In the genomic region with DNA sequence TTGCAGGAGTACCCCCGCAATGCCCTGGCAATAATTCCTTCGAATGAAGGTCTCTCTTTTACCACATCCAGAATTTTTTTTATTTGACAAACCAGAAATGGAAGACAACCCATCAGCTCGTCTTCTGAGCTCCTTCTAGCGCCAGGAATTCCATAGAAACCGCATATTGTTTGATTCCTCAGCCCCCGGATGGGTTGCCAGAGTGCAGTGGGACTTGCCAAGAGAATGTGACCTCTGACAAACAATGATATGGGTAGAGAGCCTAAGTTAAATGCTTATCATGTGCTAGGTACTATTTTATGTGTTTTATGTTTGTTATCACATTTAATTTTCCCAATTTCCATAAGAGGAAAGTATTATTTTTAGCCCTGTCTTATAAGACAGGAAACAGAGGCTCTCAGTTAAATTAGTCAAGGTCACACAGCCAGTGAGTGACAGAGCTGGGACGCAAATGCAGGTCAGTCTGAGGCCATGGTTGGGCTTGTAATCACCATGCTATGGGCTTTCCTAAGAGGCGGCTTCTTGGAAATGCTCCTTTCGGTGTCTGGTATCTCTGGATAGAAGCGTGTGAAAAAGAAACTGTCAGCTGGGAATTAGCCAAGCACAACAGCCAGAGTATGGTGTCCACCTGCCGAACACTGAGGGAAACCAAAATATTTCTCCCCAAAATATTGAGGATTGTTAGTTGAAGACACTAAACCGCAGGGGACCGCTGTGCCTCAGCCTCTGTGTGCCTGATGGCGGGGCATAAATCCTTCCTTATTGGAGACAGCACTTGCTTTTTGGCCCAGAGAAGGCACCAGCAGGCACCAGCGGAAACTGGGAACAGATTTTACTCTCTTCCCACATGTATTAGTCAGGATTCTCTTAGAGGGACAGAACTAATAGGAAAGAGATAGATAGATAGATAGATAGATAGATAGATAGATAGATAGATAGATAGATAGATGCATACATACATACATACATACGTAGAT, we compare ENCODE assay signal across 12 cellular contexts. TPM values are rescaled to one million over a fixed set of nuclear protein-coding genes. Genes with fewer than 3 reads are reported as not detected.
A peak's percentile ranks its signal among the peaks of the same experiment; 100 is the strongest.
DNase-seq lines count a peak whose midpoint lies in the region; ATAC-seq, FAIRE-seq and TF ChIP-seq lines count a peak whose summit lies in the region.
"Had no signal": no experiment of that assay in that cellular context is flagged by ENCODE, and none has a peak within 500 bp of the region (broad histone marks: within the 10 kb centered on the region; RNA-seq: fewer than 3 reads in every experiment).

No MANE protein-coding gene starts in this region.

- no TSS peak for BruUV-seq in K562 (replicated peaks; lab: Mats Ljungman, UMichigan)

- H3K27ac ChIP-seq in K562 (ENCODE audit: extremely low read depth, low read depth, low read length) (peak overlapping the region; percentile 21; the same call in 1 of the 3 replicates), right atrium auricular region (peak overlapping the region; percentile 26 to 35), gastrocnemius medialis (peak overlapping the region; percentile 53 to 66 (median 57))
- H3K27ac ChIP-seq: vagina had no signal

- CTCF ChIA-PET in K562 (lab: Yijun Ruan, JAX; ENCODE audit: low intra/inter-chr PET ratio) = interaction anchor here (0.6 to 0.7 kb wide), 2 partner anchors 101 to 743 kb away, joined by 3 to 5 read pairs; no protein-coding TSS in a partner anchor

- intact Hi-C loops in K562 (cut with micrococcal nuclease) (loop anchor here (2.0 to 10.0 kb wide), 4 partner anchors 29 to 305 kb away; partner anchors contain the start of gene SINHCAF), gastrocnemius medialis (cut with DNase I; ENCODE audit: low total_unique reads) (loop anchor here (10.0 kb wide), 1 partner anchor 775 kb away; no protein-coding TSS in a partner anchor)

- H3K27me3 ChIP-seq in K562 (ENCODE audit: control insufficient read depth in 2 of 2, insufficient read depth in 2 of 2, low read length in 2 of 2) (no peaks in the 10 kb centered on the region), right atrium auricular region (no peaks in the 10 kb centered on the region), gastrocnemius medialis (no peaks in the 10 kb centered on the region)
- H3K27me3 ChIP-seq: vagina had no signal

- no peak overlapping the region; a peak in 1 of 4 replicates for H3K9ac ChIP-seq in K562 (ENCODE audit: insufficient read depth in 1 of 2, low read depth in 2 of 2, low read length in 2 of 2)

- ATAC-seq in K562 (peak; percentile 91), gastrocnemius medialis (peak; percentile 89 to 98)
- ATAC-seq: activated T-cell treated with anti-CD3 and anti-CD28 coated beads, Interleukin-2, amount 50 U/mL, for 72 hours had no signal

- DNase-seq in GM03348 (ENCODE audit: low spot score) (peak; percentile 36), K562 (ENCODE audit: extremely low read depth in 1 of 4, low spot score in 3 of 4) (peak in 3 of 4 experiments; percentile 17 to 84 (median 58)), right atrium auricular region (ENCODE audit: low spot score) (no peak), gastrocnemius medialis (peak; percentile 32 to 48), NCI-H2081 (lab: John Stamatoyannopoulos, UW) (no peak), HT-29 (ENCODE audit: low spot score) (no peak), hippocampal formation (lab: John Stamatoyannopoulos, UW) (no peak)
- DNase-seq in activated CD4-positive, alpha-beta T cell treated with anti-CD3 and anti-CD28 coated beads, Interleukin-2, amount 50 U/mL, for 4 hours = no peak
- DNase-seq: activated T-cell treated with anti-CD3 and anti-CD28 coated beads, Interleukin-2, amount 50 U/mL, for 72 hours; NCI-H1694 treated with DMSO at 0.1 percent for 48 hours had no signal

- H3K4me1 ChIP-seq in K562 (replicated peaks in 1 of 2; ENCODE audit: control insufficient read depth in 2 of 2, insufficient read depth in 2 of 2, low read length in 2 of 2) (peaks cover 0 to 10% of the 10 kb centered on the region in 2 experiments; a peak in 4 of 5 replicates), right atrium auricular region (peaks cover 0 to 17% of the 10 kb centered on the region in 2 donors), gastrocnemius medialis (peaks cover 10 to 12% of the 10 kb centered on the region in 2 donors)

- no peaks in the 10 kb centered on the region for H4K20me1 ChIP-seq in K562 (replicated peaks; ENCODE audit: control insufficient read depth, insufficient read depth, low read length)

- H3K36me3 ChIP-seq in K562 (ENCODE audit: control insufficient read depth, insufficient read depth, low read length) (no peaks in the 10 kb centered on the region), right atrium auricular region (no peaks in the 10 kb centered on the region), gastrocnemius medialis (no peaks in the 10 kb centered on the region)
- H3K36me3 ChIP-seq: vagina had no signal

- in situ Hi-C loops in K562 (cut with MboI) (loop anchor here (5.0 kb wide), 1 partner anchor 383 kb away; no protein-coding TSS in a partner anchor), gastrocnemius medialis (cut with MboI; ENCODE audit: low sequenced_read_pairs in 4 of 4) (no loop called here)

- no peaks in the 10 kb centered on the region for H3K9me1 ChIP-seq in K562 (ENCODE audit: control insufficient read depth, insufficient read depth, low read length)

- TF ChIP-seq POLR2A in K562 (conservative IDR thresholded peaks at IDR 0.05) (no peak), gastrocnemius medialis (IDR thresholded peaks at IDR 0.05) (no peak)

- H3K4me3 ChIP-seq in K562 (no peak overlapping the region), right atrium auricular region (peak overlapping the region in 1 of 2 donors; percentile 20), gastrocnemius medialis (peak overlapping the region in 2 of 4 donors; percentile 28 to 46)
- H3K4me3 ChIP-seq: vagina had no signal

- no peak for TF ChIP-seq RAD21 in K562 (CRISPR knock-in tag; conservative IDR thresholded peaks at IDR 0.05 in 1 of 2, IDR thresholded peaks at IDR 0.05 in 1 of 2)

- H2AFZ ChIP-seq in K562 (ENCODE audit: low read depth, low read length) = peak overlapping the region; percentile 57

- FAIRE-seq in K562 (lab: Jason Lieb, UNC) = peak; percentile 85
- FAIRE-seq: TTC549 had no signal

- POLR2A ChIA-PET in K562 (lab: Yijun Ruan, JAX) = interaction anchor here (0.8 to 1.4 kb wide), 3 partner anchors 8 to 504 kb away, joined by 3 to 4 read pairs (median 3); partner anchors contain the start of gene DENND5B

- TF ChIP-seq EP300 in K562 (IDR thresholded peaks at IDR 0.05; ENCODE audit: low read length) = peak; percentile 61; the same call in 1 of the 2 replicates

- TF ChIP-seq CTCF in K562 (IDR thresholded peaks at IDR 0.05 in 2 of 3, conservative IDR thresholded peaks at IDR 0.05 in 1 of 3; ENCODE audit: insufficient read depth in 2 of 3, low read depth in 1 of 3, low read length in 3 of 3) = no peak
- no peak for TF ChIP-seq CTCF in right atrium auricular region (IDR thresholded peaks at IDR 0.05)
- TF ChIP-seq CTCF in gastrocnemius medialis (IDR thresholded peaks at IDR 0.05 in 4 of 5, conservative IDR thresholded peaks at IDR 0.05 in 1 of 5) = no peak

- H3K9me3 ChIP-seq in K562 (replicated peaks; ENCODE audit: control insufficient read depth, insufficient read depth, low read depth, low read length) (no peaks in the 10 kb centered on the region), right atrium auricular region (no peaks in the 10 kb centered on the region), gastrocnemius medialis (no peaks in the 10 kb centered on the region)
- H3K9me3 ChIP-seq: vagina had no signal

- no peaks in the 10 kb centered on the region for H3K79me2 ChIP-seq in K562 (ENCODE audit: control insufficient read depth, insufficient read depth, low read length)

- H3K4me2 ChIP-seq in K562 (ENCODE audit: insufficient read depth, low read length) = peak overlapping the region; percentile 39; the same call in 1 of the 2 replicates

- WGBS in K562 (ENCODE audit: insufficient coverage, low coverage, missing lambda C conversion rate) = 13% methylated on average over 16 of the region's 16 CpGs

RNA-seq across cellular contexts. Expression of gene ETFBKMT, which starts 29.4 kb away (rescaled TPM):
- 0.60 and 1.1 TPM in 2 replicates for total RNA-seq in K562 (2011; cell fraction: chromatin; rRNA removed; ENCODE audit: low replicate concordance)
- 0.83 and 1.2 TPM in 2 replicates for total RNA-seq in K562 (2011; cell fraction: nucleolus; rRNA removed)
- total RNA-seq in K562 (2011; cell fraction: nucleoplasm; rRNA removed) = 1.1 and 1.3 TPM in 2 replicates
- total RNA-seq in K562 (2014; rRNA removed) (0.37 and 0.68 TPM in 2 replicates), K562 (2014; rRNA removed; fragmentation: Illumina TruSeq; extraction: Trizol) (1.0 and 1.2 TPM in 2 replicates), K562 (2015; rRNA removed; fragmentation: Illumina TruSeq; extraction: Trizol) (0.18 and 0.53 TPM in 2 replicates), K562 (2021) (0.60 and 1.4 TPM in 2 replicates), right atrium auricular region (1 to 10 TPM; 2.2 to 4.2 TPM), gastrocnemius medialis (10 to 100 TPM in 1 of 4 donors, 1 to 10 TPM in 3; 2.6 to 13.5 (median 5.0) TPM)
- polyA plus RNA-seq in K562 (2011; rRNA removed) (0.96 and 1.0 TPM in 2 replicates), K562 (2014; fragmentation: Illumina TruSeq; extraction: Trizol) (0.73 and 0.77 TPM in 2 replicates), K562 (2014; fragmentation: Nextera tagmentation; extraction: Ambion mirVana) (1 to 10 TPM; 1.0 to 1.7 TPM), K562 (2014; rRNA removed) (0.69 and 0.82 TPM in 2 replicates)
- polyA plus RNA-seq in K562 (2011; cell fraction: cytosol; rRNA removed) = 0.39 and 0.52 TPM in 2 replicates
- 0.41 and 0.71 TPM in 2 replicates for polyA plus RNA-seq in K562 (2011; cell fraction: nucleus; rRNA removed)
- polyA plus RNA-seq in K562 (2012) = 0.39 and 0.83 TPM in 2 replicates
- 0.88 and 1.3 TPM in 2 replicates for polyA minus RNA-seq in K562 (2011; rRNA and poly(A)+ RNA removed)
- polyA minus RNA-seq in K562 (2011; cell fraction: cytosol; rRNA and poly(A)+ RNA removed) = 0.38 TPM in 1 of 2 replicates, not detected in the other
- 0.56 and 0.67 TPM in 2 replicates for polyA minus RNA-seq in K562 (2011; cell fraction: nucleus; rRNA and poly(A)+ RNA removed)
- 0.08 and 1.1 TPM in 2 replicates for total RNA-seq in HT-29 (2014; rRNA removed; shearing (Covaris generic))

RNA-seq across cellular contexts. Expression of gene DENND5B, which starts 39.1 kb away (rescaled TPM):
- 7.0 and 7.7 TPM in 2 replicates for total RNA-seq in K562 (2011; cell fraction: chromatin; rRNA removed; ENCODE audit: low replicate concordance)
- 3.3 and 3.8 TPM in 2 replicates for total RNA-seq in K562 (2011; cell fraction: nucleolus; rRNA removed)
- total RNA-seq in K562 (2011; cell fraction: nucleoplasm; rRNA removed) = 4.1 and 5.4 TPM in 2 replicates
- 2.1 and 3.6 TPM in 2 replicates for total RNA-seq in K562 (2014; rRNA removed)
- total RNA-seq in K562 (2014; rRNA removed; fragmentation: Illumina TruSeq; extraction: Trizol) = 4.7 and 5.0 TPM in 2 replicates
- total RNA-seq in K562 (2015; rRNA removed; fragmentation: Illumina TruSeq; extraction: Trizol) = 3.6 and 4.0 TPM in 2 replicates
- total RNA-seq in K562 (2021) = 4.5 and 5.0 TPM in 2 replicates
- 6.0 and 11.8 TPM in 2 replicates for polyA plus RNA-seq in K562 (2011; rRNA removed)
- polyA plus RNA-seq in K562 (2011; cell fraction: cytosol; rRNA removed) = 3.4 and 9.1 TPM in 2 replicates
- polyA plus RNA-seq in K562 (2011; cell fraction: nucleus; rRNA removed) = 1.5 and 4.8 TPM in 2 replicates
- 2.2 and 2.5 TPM in 2 replicates for polyA plus RNA-seq in K562 (2012)
- 3.5 and 3.9 TPM in 2 replicates for polyA plus RNA-seq in K562 (2014; fragmentation: Illumina TruSeq; extraction: Trizol)
- 1 to 10 TPM in 1 of 2 experiments, under 1 TPM in 1; 0.99 to 1.2 TPM for polyA plus RNA-seq in K562 (2014; fragmentation: Nextera tagmentation; extraction: Ambion mirVana)
- polyA plus RNA-seq in K562 (2014; rRNA removed) = 3.6 and 3.8 TPM in 2 replicates
- 6.9 and 16.9 TPM in 2 replicates for polyA minus RNA-seq in K562 (2011; rRNA and poly(A)+ RNA removed)
- 2.9 and 7.9 TPM in 2 replicates for polyA minus RNA-seq in K562 (2011; cell fraction: cytosol; rRNA and poly(A)+ RNA removed)
- polyA minus RNA-seq in K562 (2011; cell fraction: nucleus; rRNA and poly(A)+ RNA removed) = 1.5 and 6.8 TPM in 2 replicates
- 10 to 100 TPM; 31.2 to 37.3 TPM for total RNA-seq in right atrium auricular region
- total RNA-seq in gastrocnemius medialis = 10 to 100 TPM; 12.5 to 33.7 (median 26.7) TPM
- total RNA-seq in HT-29 (2014; rRNA removed; shearing (Covaris generic)) = 25.1 and 28.3 TPM in 2 replicates

Comparison
In these comparisons a context has a peak if more than half of its experiments do, and no peak if none do; other contexts are left out.
1. DNase-seq: peak in GM03348 (single experiment), K562 (3 of 4) and gastrocnemius medialis (2 of 2); none in right atrium auricular region (single experiment), NCI-H2081 (0 of 2), activated CD4-positive, alpha-beta T cell treated with anti-CD3 and anti-CD28 coated beads, Interleukin-2, amount 50 U/mL, for 4 hours (0 of 2), HT-29 (single experiment) and hippocampal formation (0 of 2).
2. Peak in every context shown above with its lines, with median percentiles within 50 percentile points of each other: H3K27ac ChIP-seq.